In the genomic region with DNA sequence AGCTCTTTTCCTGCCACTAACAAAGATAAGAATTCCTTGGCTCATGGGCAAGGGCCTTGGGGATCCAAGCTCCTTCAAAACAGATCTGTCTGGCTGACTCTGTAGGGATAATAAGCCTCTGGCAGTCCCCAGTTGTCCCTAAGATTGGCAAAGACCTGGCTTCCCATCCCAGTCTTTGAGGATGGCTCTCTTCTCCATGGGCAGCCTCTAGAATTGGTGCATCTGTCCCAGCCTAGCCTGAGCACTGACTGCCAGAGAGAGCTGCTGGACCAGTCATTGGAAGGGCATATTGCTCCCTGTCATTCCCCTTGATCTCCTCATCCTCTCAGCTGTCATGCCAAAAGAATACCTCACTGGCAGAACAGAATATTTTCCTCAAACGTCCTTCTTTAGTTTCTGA, we compare ENCODE assay signal across 24 cellular contexts. TPM values are rescaled to one million over a fixed set of nuclear protein-coding genes. Genes with fewer than 3 reads are reported as not detected.
DNase-seq lines count a peak whose midpoint lies in the region; ATAC-seq and TF ChIP-seq lines count a peak whose summit lies in the region.
"Had no signal": no experiment of that assay in that cellular context is flagged by ENCODE, and none has a peak within 500 bp of the region (broad histone marks: within the 10 kb centered on the region; RNA-seq: fewer than 3 reads in every experiment).

No MANE protein-coding gene starts in this region.

- H3K27ac ChIP-seq in WERI-Rb-1, result no peak overlapping the region
- H3K27ac ChIP-seq: KMS-11, PC-9, SJSA1 had no signal

- H3K9me3 ChIP-seq in WERI-Rb-1 (ENCODE audit: severe bottlenecking), result no peaks in the 10 kb centered on the region
- H3K9me3 ChIP-seq: SJSA1 had no signal

- peak; percentile 4 for DNase-seq in activated CD8-positive, alpha-beta T cell treated with anti-CD3 and anti-CD28 coated beads, Interleukin-2, amount 10 ng/mL, durations not matched to agents 7 days and 5 days
- no peak for DNase-seq in activated CD8-positive, alpha-beta T cell treated with anti-CD3 and anti-CD28 coated beads for 36 hours
- peak; percentile 8 for DNase-seq in WERI-Rb-1
- peak; percentile 49 for DNase-seq in islet precursor cell
- no peak for DNase-seq in stimulated activated effector memory CD8-positive, alpha-beta T cell treated with anti-CD3 and anti-CD28 coated beads, Interleukin-12 subunit alpha, Interleukin-12 subunit beta, amount 100 ng/mL, for 72 hours (ENCODE audit: low spot score in 2 of 2)
- DNase-seq in T-helper 2 cell treated with Interferon-gamma antibody and Interleukin-4, amounts not matched to agents 5 μg/mL and 100 μg/mL, for 36 hours (ENCODE audit: low spot score), result no peak
- no peak for DNase-seq in T1000 (lab: John Stamatoyannopoulos, UW)
- DNase-seq: 8988T; Calu3; NCI-H1048; NCI-H1417; NCI-H1694; NCI-H2029 treated with DMSO at 0.1 percent for 48 hours; NCI-H446 treated with DMSO at 0.1 percent for 48 hours; NCI-H526; NCI-H82; NK-92 treated with Interleukin-12 subunit alpha and Interleukin-12 subunit beta, amount 100 ng/mL, for 24 hours; PC-9; Right ventricle myocardium superior; RPMI8226 had no signal

- CTCF ChIA-PET in activated CD8-positive, alpha-beta T cell treated with anti-CD3 and anti-CD28 coated beads, Interleukin-2, amount 10 ng/mL, durations not matched to agents 7 days and 5 days (lab: Charles Lee), result interaction anchor here (1.5 kb wide), 2 partner anchors 16 to 39 kb away, joined by 5 read pairs; a partner anchor contains a TSS
- CTCF ChIA-PET in activated CD8-positive, alpha-beta T cell treated with anti-CD3 and anti-CD28 coated beads for 36 hours (lab: Charles Lee), result interaction anchor here (0.6 to 0.9 kb wide), 2 partner anchors 18 to 167 kb away, joined by 3 read pairs; no protein-coding TSS in a partner anchor

- H3K27ac Mint-ChIP-seq in activated CD8-positive, alpha-beta T cell treated with anti-CD3 and anti-CD28 coated beads, Interleukin-2, amount 10 ng/mL, durations not matched to agents 7 days and 5 days, result no peak overlapping the region
- H3K27ac Mint-ChIP-seq in activated CD8-positive, alpha-beta T cell treated with anti-CD3 and anti-CD28 coated beads for 36 hours, result no peak overlapping the region
- peak overlapping the region; percentile 20 for H3K27ac Mint-ChIP-seq in stimulated activated effector memory CD8-positive, alpha-beta T cell treated with anti-CD3 and anti-CD28 coated beads, Interleukin-12 subunit alpha, Interleukin-12 subunit beta, amount 100 ng/mL, for 72 hours
- no peak overlapping the region for H3K27ac Mint-ChIP-seq in T-helper 2 cell treated with Interferon-gamma antibody and Interleukin-4, amounts not matched to agents 5 μg/mL and 100 μg/mL, for 36 hours

- peaks cover 4% of the 10 kb centered on the region for H3K36me3 Mint-ChIP-seq in activated CD8-positive, alpha-beta T cell treated with anti-CD3 and anti-CD28 coated beads, Interleukin-2, amount 10 ng/mL, durations not matched to agents 7 days and 5 days (ENCODE audit: low read depth)
- peaks cover 1% of the 10 kb centered on the region for H3K36me3 Mint-ChIP-seq in activated CD8-positive, alpha-beta T cell treated with anti-CD3 and anti-CD28 coated beads for 36 hours (ENCODE audit: low read depth)
- peaks cover 14% of the 10 kb centered on the region for H3K36me3 Mint-ChIP-seq in stimulated activated effector memory CD8-positive, alpha-beta T cell treated with anti-CD3 and anti-CD28 coated beads, Interleukin-12 subunit alpha, Interleukin-12 subunit beta, amount 100 ng/mL, for 72 hours
- peaks cover 5% of the 10 kb centered on the region for H3K36me3 Mint-ChIP-seq in T-helper 2 cell treated with Interferon-gamma antibody and Interleukin-4, amounts not matched to agents 5 μg/mL and 100 μg/mL, for 36 hours (ENCODE audit: low read depth)

- no peaks in the 10 kb centered on the region for H3K27me3 ChIP-seq in WERI-Rb-1 (ENCODE audit: insufficient read depth, low read depth, severe bottlenecking)
- H3K27me3 ChIP-seq: SJSA1 had no signal

- no peak for ATAC-seq in activated CD8-positive, alpha-beta T cell treated with anti-CD3 and anti-CD28 coated beads, Interleukin-2, amount 10 ng/mL, durations not matched to agents 7 days and 5 days
- no peak for ATAC-seq in activated CD8-positive, alpha-beta T cell treated with anti-CD3 and anti-CD28 coated beads for 36 hours
- ATAC-seq in stimulated activated effector memory CD8-positive, alpha-beta T cell treated with anti-CD3 and anti-CD28 coated beads, Interleukin-12 subunit alpha, Interleukin-12 subunit beta, amount 100 ng/mL, for 72 hours, result no peak
- no peak for ATAC-seq in HG03457 (IDR thresholded peaks at IDR 0.05; ENCODE audit: unreplicated experiment)
- ATAC-seq: HCT116 had no signal

- POLR2A ChIA-PET in activated CD8-positive, alpha-beta T cell treated with anti-CD3 and anti-CD28 coated beads, Interleukin-2, amount 10 ng/mL, durations not matched to agents 7 days and 5 days (lab: Charles Lee), result no interaction called here
- POLR2A ChIA-PET in activated CD8-positive, alpha-beta T cell treated with anti-CD3 and anti-CD28 coated beads for 36 hours (lab: Charles Lee), result interaction anchor here (1.2 to 1.5 kb wide), 2 partner anchors 8 to 27 kb away, joined by 3 read pairs; no protein-coding TSS in a partner anchor

- H3K4me3 ChIP-seq in WERI-Rb-1 (ENCODE audit: low read depth, low read length), result no peak overlapping the region
- H3K4me3 ChIP-seq: PC-9, SJSA1 had no signal

- no peak for TF ChIP-seq CTCF in activated CD8-positive, alpha-beta T cell treated with anti-CD3 and anti-CD28 coated beads for 36 hours (IDR thresholded peaks at IDR 0.05)
- no peak for TF ChIP-seq CTCF in WERI-Rb-1 (IDR thresholded peaks at IDR 0.05; ENCODE audit: low read depth, low read length)

- peaks cover 10% of the 10 kb centered on the region for H3K27me3 Mint-ChIP-seq in activated CD8-positive, alpha-beta T cell treated with anti-CD3 and anti-CD28 coated beads, Interleukin-2, amount 10 ng/mL, durations not matched to agents 7 days and 5 days (ENCODE audit: low read depth)
- no peaks in the 10 kb centered on the region for H3K27me3 Mint-ChIP-seq in activated CD8-positive, alpha-beta T cell treated with anti-CD3 and anti-CD28 coated beads for 36 hours
- H3K27me3 Mint-ChIP-seq in T-helper 2 cell treated with Interferon-gamma antibody and Interleukin-4, amounts not matched to agents 5 μg/mL and 100 μg/mL, for 36 hours (ENCODE audit: low read depth), result peaks cover 11% of the 10 kb centered on the region

- no peaks in the 10 kb centered on the region for H3K9me3 Mint-ChIP-seq in activated CD8-positive, alpha-beta T cell treated with anti-CD3 and anti-CD28 coated beads, Interleukin-2, amount 10 ng/mL, durations not matched to agents 7 days and 5 days (ENCODE audit: insufficient read depth)
- H3K9me3 Mint-ChIP-seq in activated CD8-positive, alpha-beta T cell treated with anti-CD3 and anti-CD28 coated beads for 36 hours, result no peaks in the 10 kb centered on the region
- no peaks in the 10 kb centered on the region for H3K9me3 Mint-ChIP-seq in stimulated activated effector memory CD8-positive, alpha-beta T cell treated with anti-CD3 and anti-CD28 coated beads, Interleukin-12 subunit alpha, Interleukin-12 subunit beta, amount 100 ng/mL, for 72 hours
- H3K9me3 Mint-ChIP-seq in T-helper 2 cell treated with Interferon-gamma antibody and Interleukin-4, amounts not matched to agents 5 μg/mL and 100 μg/mL, for 36 hours, result no peaks in the 10 kb centered on the region

- no peaks in the 10 kb centered on the region for H3K4me1 Mint-ChIP-seq in activated CD8-positive, alpha-beta T cell treated with anti-CD3 and anti-CD28 coated beads, Interleukin-2, amount 10 ng/mL, durations not matched to agents 7 days and 5 days (ENCODE audit: low read depth)
- no peaks in the 10 kb centered on the region for H3K4me1 Mint-ChIP-seq in activated CD8-positive, alpha-beta T cell treated with anti-CD3 and anti-CD28 coated beads for 36 hours (ENCODE audit: low read depth)
- H3K4me1 Mint-ChIP-seq in stimulated activated effector memory CD8-positive, alpha-beta T cell treated with anti-CD3 and anti-CD28 coated beads, Interleukin-12 subunit alpha, Interleukin-12 subunit beta, amount 100 ng/mL, for 72 hours, result no peaks in the 10 kb centered on the region
- no peaks in the 10 kb centered on the region for H3K4me1 Mint-ChIP-seq in T-helper 2 cell treated with Interferon-gamma antibody and Interleukin-4, amounts not matched to agents 5 μg/mL and 100 μg/mL, for 36 hours (ENCODE audit: low read depth)

- H3K4me3 Mint-ChIP-seq in activated CD8-positive, alpha-beta T cell treated with anti-CD3 and anti-CD28 coated beads, Interleukin-2, amount 10 ng/mL, durations not matched to agents 7 days and 5 days, result no peak overlapping the region
- H3K4me3 Mint-ChIP-seq in activated CD8-positive, alpha-beta T cell treated with anti-CD3 and anti-CD28 coated beads for 36 hours, result no peak overlapping the region
- no peak overlapping the region for H3K4me3 Mint-ChIP-seq in stimulated activated effector memory CD8-positive, alpha-beta T cell treated with anti-CD3 and anti-CD28 coated beads, Interleukin-12 subunit alpha, Interleukin-12 subunit beta, amount 100 ng/mL, for 72 hours
- H3K4me3 Mint-ChIP-seq in T-helper 2 cell treated with Interferon-gamma antibody and Interleukin-4, amounts not matched to agents 5 μg/mL and 100 μg/mL, for 36 hours, result no peak overlapping the region

- intact Hi-C loops in activated CD8-positive, alpha-beta T cell treated with anti-CD3 and anti-CD28 coated beads for 36 hours (cut with micrococcal nuclease), result no loop called here

- peaks cover 7% of the 10 kb centered on the region for H3K36me3 ChIP-seq in WERI-Rb-1

RNA-seq across cellular contexts. Expression of a gene that starts 13.2 kb away (rescaled TPM):
- under 1 TPM in 1 of 2 experiments, not detected in 1; 0.18 TPM for total RNA-seq in activated CD8-positive, alpha-beta T cell treated with anti-CD3 and anti-CD28 coated beads, Interleukin-2, amount 10 ng/mL, durations not matched to agents 7 days and 5 days
- under 1 TPM; 0.29 to 0.40 TPM for total RNA-seq in activated CD8-positive, alpha-beta T cell treated with anti-CD3 and anti-CD28 coated beads for 36 hours

RNA-seq across cellular contexts. Expression of a gene that starts 19.6 kb away (rescaled TPM):
- total RNA-seq in activated CD8-positive, alpha-beta T cell treated with anti-CD3 and anti-CD28 coated beads, Interleukin-2, amount 10 ng/mL, durations not matched to agents 7 days and 5 days, result 10 to 100 TPM; 37.5 to 37.6 TPM
- 10 to 100 TPM; 17.9 to 19.6 TPM for total RNA-seq in activated CD8-positive, alpha-beta T cell treated with anti-CD3 and anti-CD28 coated beads for 36 hours

RNA-seq across cellular contexts. Expression of a gene that starts 38.6 kb away (rescaled TPM):
- 100 to 1,000 TPM; 382 to 383 TPM for total RNA-seq in activated CD8-positive, alpha-beta T cell treated with anti-CD3 and anti-CD28 coated beads, Interleukin-2, amount 10 ng/mL, durations not matched to agents 7 days and 5 days
- total RNA-seq in activated CD8-positive, alpha-beta T cell treated with anti-CD3 and anti-CD28 coated beads for 36 hours, result 100 to 1,000 TPM; 333 to 342 TPM

Comparison
In these comparisons a context has a peak if more than half of its experiments do, and no peak if none do; other contexts are left out.
1. DNase-seq: peak in activated CD8-positive, alpha-beta T cell treated with anti-CD3 and anti-CD28 coated beads, Interleukin-2, amount 10 ng/mL, durations not matched to agents 7 days and 5 days (single experiment), WERI-Rb-1 (single experiment) and islet precursor cell (single experiment); none in activated CD8-positive, alpha-beta T cell treated with anti-CD3 and anti-CD28 coated beads for 36 hours (single experiment), stimulated activated effector memory CD8-positive, alpha-beta T cell treated with anti-CD3 and anti-CD28 coated beads, Interleukin-12 subunit alpha, Interleukin-12 subunit beta, amount 100 ng/mL, for 72 hours (0 of 2), T-helper 2 cell treated with Interferon-gamma antibody and Interleukin-4, amounts not matched to agents 5 μg/mL and 100 μg/mL, for 36 hours (single experiment) and T1000 (single experiment).